In the genomic region with DNA sequence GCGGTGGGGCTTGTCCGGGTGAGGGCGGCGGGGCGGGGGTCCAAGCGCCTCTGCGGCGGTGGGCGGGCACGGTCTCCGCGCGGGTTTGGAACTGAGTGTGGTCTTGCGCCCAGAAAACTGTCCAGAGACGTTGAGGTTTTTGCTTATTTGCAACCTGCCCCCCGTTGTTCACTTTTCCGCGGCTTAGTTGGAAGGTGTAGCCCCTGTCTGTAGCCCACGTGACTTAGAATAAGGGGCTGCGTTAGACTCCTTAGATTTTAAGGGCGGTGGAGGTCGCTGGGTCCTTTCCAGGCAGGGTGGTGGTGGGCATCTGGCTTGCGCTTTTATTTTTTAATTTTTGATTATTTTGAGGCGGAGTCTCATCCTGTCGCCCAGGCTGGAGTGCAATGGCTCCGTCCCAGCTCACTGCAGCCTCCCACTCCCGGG, we compare ENCODE assay signal across 8 cellular contexts. TPM values are rescaled to one million over a fixed set of nuclear protein-coding genes. Genes with fewer than 3 reads are reported as not detected.
DNase-seq lines count a peak whose midpoint lies in the region; ATAC-seq and TF ChIP-seq lines count a peak whose summit lies in the region.

No MANE protein-coding gene starts in this region.

- no peak for TF ChIP-seq CTCF in brain (conservative IDR thresholded peaks at IDR 0.05)

- peaks cover 31% of the 10 kb centered on the region for H3K79me2 ChIP-seq in ACC112 (ENCODE audit: control insufficient read depth, insufficient read depth, low read length, unreplicated experiment)

- peaks cover 5% of the 10 kb centered on the region for H3K27me3 Mint-ChIP-seq in brain

- H3K4me1 ChIP-seq in ACC112 (ENCODE audit: control insufficient read depth, insufficient read depth, low read length, unreplicated experiment), result peaks cover 2% of the 10 kb centered on the region
- H3K4me1 ChIP-seq in mucosa of stomach (ENCODE audit: control insufficient read depth, insufficient read depth, low read length), result peaks cover 10% of the 10 kb centered on the region

- peaks cover 47% of the 10 kb centered on the region for H3K36me3 Mint-ChIP-seq in brain

- H3K4me1 Mint-ChIP-seq in brain, result peaks cover 30% of the 10 kb centered on the region

- H3K9me3 Mint-ChIP-seq in brain, result peaks cover 0 to 3% (median 0%) of the 10 kb centered on the region in 5 experiments

- no peaks in the 10 kb centered on the region for H3K27me3 ChIP-seq in ACC112 (ENCODE audit: insufficient read depth, low read length)
- H3K27me3 ChIP-seq in mucosa of stomach (ENCODE audit: control insufficient read depth, insufficient read depth, low read length), result no peaks in the 10 kb centered on the region

- peak overlapping the region; percentile 90 for H3K9ac ChIP-seq in mucosa of stomach (ENCODE audit: low read length)

- peak overlapping the region; percentile 93 to 99 (median 96) for H3K4me3 Mint-ChIP-seq in brain

- peak overlapping the region; percentile 65 to 96 (median 85) for H3K27ac Mint-ChIP-seq in brain

- peak overlapping the region; percentile 94 for H3K4me3 ChIP-seq in ACC112 (ENCODE audit: low read depth, low read length)
- peak overlapping the region; percentile 72 for H3K4me3 ChIP-seq in mucosa of stomach (ENCODE audit: low read length)

- H2AFZ ChIP-seq in ACC112 (ENCODE audit: low read length, unreplicated experiment), result no peak overlapping the region

- H3K9me3 ChIP-seq in mucosa of stomach (ENCODE audit: control insufficient read depth, low read length), result no peaks in the 10 kb centered on the region

- H3K27ac ChIP-seq in ACC112 (ENCODE audit: low read depth, low read length), result peak overlapping the region; percentile 91; the same call in 1 of the 2 replicates

- H3K36me3 ChIP-seq in ACC112 (ENCODE audit: insufficient read depth, low read length) (peaks cover 17% of the 10 kb centered on the region; the same call in 1 of the 2 replicates), mucosa of stomach (ENCODE audit: control insufficient read depth, insufficient read depth, low read length) (peaks cover 17% of the 10 kb centered on the region)

- ATAC-seq in HG03135 (IDR thresholded peaks at IDR 0.05; ENCODE audit: unreplicated experiment), result peak; percentile 9

- no peak for DNase-seq in dedifferentiated amniotic fluid mesenchymal stem cell (ENCODE audit: extremely low spot score)
- no peak for DNase-seq in NCI-H187 treated with DMSO at 0.1 percent for 48 hours (lab: John Stamatoyannopoulos, UW)
- DNase-seq in effector CD4-positive, alpha-beta T cell, result no peak
- DNase-seq in MV-4-11 (lab: John Stamatoyannopoulos, UW), result no peak

RNA-seq across cellular contexts. Expression of a gene that starts 0.8 kb away (rescaled TPM):
- polyA plus RNA-seq in brain (ENCODE audit: insufficient read depth, low read depth, low replicate concordance), result 3,425 TPM

RNA-seq across cellular contexts. Expression of a gene that starts 11.0 kb away (rescaled TPM):
- 69.7 TPM for polyA plus RNA-seq in brain (ENCODE audit: insufficient read depth, low read depth, low replicate concordance)

RNA-seq across cellular contexts. Expression of a gene that starts 31.6 kb away (rescaled TPM):
- polyA plus RNA-seq in brain (ENCODE audit: insufficient read depth, low read depth, low replicate concordance), result 81.4 TPM

RNA-seq across cellular contexts. Expression of a gene that starts 37.6 kb away (rescaled TPM):
- 146 TPM for polyA plus RNA-seq in brain (ENCODE audit: insufficient read depth, low read depth, low replicate concordance)

RNA-seq across cellular contexts. Expression of a gene that starts 40.1 kb away (rescaled TPM):
- polyA plus RNA-seq in brain (ENCODE audit: insufficient read depth, low read depth, low replicate concordance), result 101 TPM
